ENCODE assay signal across 18 cellular contexts in genomic region chr5:76166886-76167576, GRCh38.
A peak's percentile ranks its signal among the peaks of the same experiment; 100 is the strongest.
DNase-seq lines count a peak whose midpoint lies in the region; ATAC-seq, FAIRE-seq and TF ChIP-seq lines count a peak whose summit lies in the region.
"Had no signal": no experiment of that assay in that cellular context is flagged by ENCODE, and none has a peak within 500 bp of the region (broad histone marks: within the 10 kb centered on the region; RNA-seq: fewer than 3 reads in every experiment).

No MANE protein-coding gene starts in this region.

- no peaks in the 10 kb centered on the region for H3K4me1 Mint-ChIP-seq in activated T-cell treated with anti-CD3 and anti-CD28 coated beads, Interleukin-2, amount 50 U/mL, for 24 hours (ENCODE audit: low read depth)
- no peaks in the 10 kb centered on the region for H3K4me1 Mint-ChIP-seq in CD14-positive monocyte
- H3K4me1 Mint-ChIP-seq: CD8-positive, alpha-beta memory T cell had no signal

- no peak for TF ChIP-seq POLR2A in esophagus muscularis mucosa (IDR thresholded peaks at IDR 0.05; ENCODE audit: low read depth)
- no peak for TF ChIP-seq POLR2A in GM12891 (IDR thresholded peaks at IDR 0.05; ENCODE audit: low read depth, low read length)

- H3K27ac ChIP-seq in esophagus muscularis mucosa (replicated peaks in 1 of 4): no peak overlapping the region
- H3K27ac ChIP-seq: 22Rv1, GM23248 had no signal

- no peaks in the 10 kb centered on the region for H3K9me3 ChIP-seq in esophagus muscularis mucosa
- H3K9me3 ChIP-seq: Caco-2 had no signal

- no peak overlapping the region for H3K4me3 ChIP-seq in GM12865 (ENCODE audit: low read depth, low read length)
- no peak overlapping the region for H3K4me3 ChIP-seq in esophagus muscularis mucosa
- H3K4me3 ChIP-seq: GM23248 had no signal

- H3K27me3 Mint-ChIP-seq in activated T-cell treated with anti-CD3 and anti-CD28 coated beads, Interleukin-2, amount 50 U/mL, for 24 hours: peaks cover 18% of the 10 kb centered on the region
- peaks cover 0 to 5% (median 2%) of the 10 kb centered on the region in 3 donors for H3K27me3 Mint-ChIP-seq in CD14-positive monocyte (ENCODE audit: low read depth in 3 of 3)

- intact Hi-C loops in esophagus muscularis mucosa (cut with DNase I) (no loop called here), CD14-positive monocyte (cut with micrococcal nuclease) (no loop called here)

- no peaks in the 10 kb centered on the region for H3K36me3 Mint-ChIP-seq in activated T-cell treated with anti-CD3 and anti-CD28 coated beads, Interleukin-2, amount 50 U/mL, for 24 hours (ENCODE audit: low read depth)
- no peaks in the 10 kb centered on the region for H3K36me3 Mint-ChIP-seq in CD14-positive monocyte

- DNase-seq in activated CD4-positive, CD25-positive, alpha-beta regulatory T cell (lab: John Stamatoyannopoulos, UW): no peak
- no peak for DNase-seq in activated T-cell treated with anti-CD3 and anti-CD28 coated beads, Interleukin-2, amount 50 U/mL, for 24 hours
- DNase-seq in activated T-cell treated with anti-CD3 and anti-CD28 coated beads, Interleukin-2, amount 50 U/mL, for 1 hour: no peak
- peak; percentile 12 for DNase-seq in GM12865 (ENCODE audit: low read depth)
- DNase-seq in esophagus muscularis mucosa (ENCODE audit: extremely low spot score): peak; percentile 21
- no peak for DNase-seq in GM12891 (ENCODE audit: insufficient read length, low spot score)
- DNase-seq in CD14-positive monocyte (ENCODE audit: low spot score): no peak
- DNase-seq: Caco-2; CD8-positive, alpha-beta memory T cell; DND-41; GDM1; GM23248 had no signal

- TF ChIP-seq CTCF in GM12865 (IDR thresholded peaks at IDR 0.05; ENCODE audit: insufficient read depth, low read depth, low read length, missing control alignments) (no peak), esophagus muscularis mucosa (IDR thresholded peaks at IDR 0.05) (no peak), CD14-positive monocyte (IDR thresholded peaks at IDR 0.05) (no peak)

- peak; percentile 27 to 32 for ATAC-seq in activated CD4-positive, CD25-positive, alpha-beta regulatory T cell treated with anti-CD3 and anti-CD28 coated beads, Interleukin-2, amount 50 U/mL, for 24 hours
- ATAC-seq: HCT116 had no signal

- no peak for TF ChIP-seq EP300 in esophagus muscularis mucosa (IDR thresholded peaks at IDR 0.05)

- no peaks in the 10 kb centered on the region for H3K4me1 ChIP-seq in esophagus muscularis mucosa
- H3K4me1 ChIP-seq: Caco-2 had no signal

- peaks cover 4% of the 10 kb centered on the region for H3K9me3 Mint-ChIP-seq in activated T-cell treated with anti-CD3 and anti-CD28 coated beads, Interleukin-2, amount 50 U/mL, for 24 hours
- H3K9me3 Mint-ChIP-seq in CD14-positive monocyte: peaks cover 3 to 12% (median 9%) of the 10 kb centered on the region in 7 donors

- no peak overlapping the region for H3K4me3 Mint-ChIP-seq in activated T-cell treated with anti-CD3 and anti-CD28 coated beads, Interleukin-2, amount 50 U/mL, for 24 hours
- no peak overlapping the region for H3K4me3 Mint-ChIP-seq in CD14-positive monocyte
- H3K4me3 Mint-ChIP-seq: CD8-positive, alpha-beta memory T cell had no signal

- WGBS in esophagus muscularis mucosa: 63% methylated on average over 3 of the region's 3 CpGs

- FAIRE-seq in GM12891 (lab: Jason Lieb, UNC): no peak
- FAIRE-seq: GM18507, H54, HTR-8/SVneo had no signal

- peak overlapping the region; percentile 24 for H3K27ac Mint-ChIP-seq in activated T-cell treated with anti-CD3 and anti-CD28 coated beads, Interleukin-2, amount 50 U/mL, for 24 hours
- no peak overlapping the region for H3K27ac Mint-ChIP-seq in CD14-positive monocyte
- H3K27ac Mint-ChIP-seq: CD8-positive, alpha-beta memory T cell had no signal

- H3K36me3 ChIP-seq in esophagus muscularis mucosa: no peaks in the 10 kb centered on the region

- no peaks in the 10 kb centered on the region for H3K27me3 ChIP-seq in esophagus muscularis mucosa

TF ChIP-seq in GM12891, 5 proteins besides CTCF, POLR2A, EP300 and RAD21:
- TF ChIP-seq POU2F2 (IDR thresholded peaks at IDR 0.05; ENCODE audit: low read depth, low read length) (no peak), PAX5 (IDR thresholded peaks at IDR 0.05; ENCODE audit: insufficient read depth, low read length, severe bottlenecking) (no peak), TAF1 (IDR thresholded peaks at IDR 0.05; ENCODE audit: low read depth, low read length) (no peak), SPI1 (IDR thresholded peaks at IDR 0.05; ENCODE audit: low read depth, low read length) (no peak), POLR2AphosphoS5 (IDR thresholded peaks at IDR 0.05; ENCODE audit: low read depth, low read length) (no peak)
TF ChIP-seq in GM12891: peak in this region for 0.

Comparison
In these comparisons a context has a peak if more than half of its experiments do, and no peak if none do; other contexts are left out.
1. DNase-seq: peak in GM12865 (single experiment) and esophagus muscularis mucosa (single experiment); none in activated CD4-positive, CD25-positive, alpha-beta regulatory T cell (0 of 4), activated T-cell treated with anti-CD3 and anti-CD28 coated beads, Interleukin-2, amount 50 U/mL, for 24 hours (single experiment), activated T-cell treated with anti-CD3 and anti-CD28 coated beads, Interleukin-2, amount 50 U/mL, for 1 hour (single experiment), GM12891 (single experiment) and CD14-positive monocyte (single experiment).